Comparison of ENCODE assay signal across 34 cellular contexts in genomic region chrX:115936008-115936407, GRCh38.
"Had no signal": no experiment of that assay in that cellular context is flagged by ENCODE, and none has a peak within 500 bp of the region (broad histone marks: within the 10 kb centered on the region; RNA-seq: fewer than 3 reads in every experiment).

No MANE protein-coding gene starts in this region.

- H3K36me3 ChIP-seq: MG63 had no signal

- H3K27me3 ChIP-seq: MG63 had no signal

- DNase-seq: Kasumi-1, MG63, MM.1S, MV-4-11, NCI-H1048, NCI-H1092, NCI-H1092 treated with DMSO at 0.1 percent for 48 hours, NCI-H1105, NCI-H1105 treated with DMSO at 0.1 percent for 48 hours, NCI-H1417, NCI-H1417 treated with DMSO at 0.1 percent for 48 hours, NCI-H1436, NCI-H1436 treated with DMSO at 0.1 percent for 48 hours, NCI-H146, NCI-H1694, NCI-H1694 treated with DMSO at 0.1 percent for 48 hours, NCI-H187, NCI-H187 treated with DMSO at 0.1 percent for 48 hours, NCI-H1930, NCI-H2029, NCI-H2029 treated with DMSO at 0.1 percent for 48 hours, NCI-H2081, NCI-H2081 treated with DMSO at 0.1 percent for 48 hours, NCI-H2107, NCI-H2171, NCI-H2171 treated with DMSO at 0.1 percent for 48 hours, NCI-H2227 treated with DMSO at 0.1 percent for 48 hours, NCI-H226, NCI-H345, NCI-H446, NCI-H446 treated with DMSO at 0.1 percent for 48 hours, NCI-H510A, NCI-H510A treated with DMSO at 0.1 percent for 48 hours, NCI-H524 had no signal

- H3K9me3 ChIP-seq: MG63 had no signal

- H3K4me3 ChIP-seq: MG63 had no signal
